16 cellular contexts compared by ENCODE assay signal in genomic region chr6:116365743-116366142, GRCh38. TPM values are rescaled to one million over a fixed set of nuclear protein-coding genes. Genes with fewer than 3 reads are reported as not detected.
DNase-seq lines count a peak whose midpoint lies in the region; ATAC-seq and TF ChIP-seq lines count a peak whose summit lies in the region.
"Had no signal": no experiment of that assay in that cellular context is flagged by ENCODE, and none has a peak within 500 bp of the region (broad histone marks: within the 10 kb centered on the region; RNA-seq: fewer than 3 reads in every experiment).

No MANE protein-coding gene starts in this region.

- H3K4me1 ChIP-seq in breast epithelium (peaks cover 0 to 4% of the 10 kb centered on the region in 2 donors), mammary epithelial cell (ENCODE audit: insufficient read depth, low read length) (peaks cover 39% of the 10 kb centered on the region)

- peak; percentile 42 for DNase-seq in MCF 10A (ENCODE audit: unreplicated experiment)
- DNase-seq in breast epithelium (ENCODE audit: low spot score in 2 of 2), result no peak
- peak; percentile 73 for DNase-seq in mammary epithelial cell
- peak; percentile 44 for DNase-seq in epithelial cell of prostate (ENCODE audit: low read depth, low spot score)
- DNase-seq in NCI-H1417 (lab: John Stamatoyannopoulos, UW), result no peak
- no peak for DNase-seq in stimulated activated CD4-positive, alpha-beta T cell treated with anti-CD3 and anti-CD28 coated beads, Interleukin-2, amount 100 ng/mL, for 24 hours
- no peak for DNase-seq in activated naive CD4-positive, alpha-beta T cell treated with anti-CD3 and anti-CD28 coated beads, Interleukin-2, amount 10 ng/mL, durations not matched to agents 7 days and 5 days
- no peak for DNase-seq in activated CD8-positive, alpha-beta memory T cell treated with anti-CD3 and anti-CD28 coated beads, Interleukin-2, amount 10 ng/mL, durations not matched to agents 7 days and 5 days
- DNase-seq: 8988T; CD4-positive, alpha-beta memory T cell; DMS79 treated with DMSO at 0.1 percent for 48 hours; GF-D8; H9 had no signal

- no peaks in the 10 kb centered on the region for H3K27me3 Mint-ChIP-seq in MCF 10A (ENCODE audit: insufficient read depth, unreplicated experiment)
- H3K27me3 Mint-ChIP-seq in activated naive CD4-positive, alpha-beta T cell treated with anti-CD3 and anti-CD28 coated beads, Interleukin-2, amount 10 ng/mL, durations not matched to agents 7 days and 5 days, result peaks cover 21% of the 10 kb centered on the region
- H3K27me3 Mint-ChIP-seq in activated CD8-positive, alpha-beta memory T cell treated with anti-CD3 and anti-CD28 coated beads, Interleukin-2, amount 10 ng/mL, durations not matched to agents 7 days and 5 days, result peaks cover 6% of the 10 kb centered on the region
- H3K27me3 Mint-ChIP-seq: CD4-positive, alpha-beta memory T cell had no signal

- H3K27me3 ChIP-seq in breast epithelium, result no peaks in the 10 kb centered on the region
- H3K27me3 ChIP-seq in mammary epithelial cell (ENCODE audit: insufficient read depth, low read length), result no peaks in the 10 kb centered on the region
- H3K27me3 ChIP-seq: BLaER1 had no signal

- H2AFZ ChIP-seq in mammary epithelial cell (ENCODE audit: low read depth, low read length), result peak overlapping the region; percentile 50

- no TSS peak for BruUV-seq in MCF 10A (replicated peaks; lab: Mats Ljungman, UMichigan)
- BruUV-seq in mammary epithelial cell (replicated peaks; lab: Mats Ljungman, UMichigan), result no TSS peak

- peak overlapping the region; percentile 60 for H3K4me2 ChIP-seq in mammary epithelial cell (ENCODE audit: insufficient read depth, low read depth, low read length)
- H3K4me2 ChIP-seq: BLaER1 had no signal

- no peaks in the 10 kb centered on the region for H3K9me3 Mint-ChIP-seq in MCF 10A (ENCODE audit: unreplicated experiment)
- H3K9me3 Mint-ChIP-seq in activated naive CD4-positive, alpha-beta T cell treated with anti-CD3 and anti-CD28 coated beads, Interleukin-2, amount 10 ng/mL, durations not matched to agents 7 days and 5 days, result no peaks in the 10 kb centered on the region
- no peaks in the 10 kb centered on the region for H3K9me3 Mint-ChIP-seq in activated CD8-positive, alpha-beta memory T cell treated with anti-CD3 and anti-CD28 coated beads, Interleukin-2, amount 10 ng/mL, durations not matched to agents 7 days and 5 days (ENCODE audit: low read depth)
- H3K9me3 Mint-ChIP-seq: CD4-positive, alpha-beta memory T cell; H9 had no signal

- in situ Hi-C loops in mammary epithelial cell (cut with MboI; ENCODE audit: low sequenced_read_pairs in 2 of 2), result no loop called here

- CTCF ChIA-PET in MCF 10A (lab: Yijun Ruan, JAX) (interaction anchor here (0.7 to 0.8 kb wide), 2 partner anchors 37 to 78 kb away, joined by 3 read pairs; no protein-coding TSS in a partner anchor), mammary epithelial cell (lab: Charles Lee; ENCODE audit: low non-redundant PET) (no interaction called here)
- CTCF ChIA-PET in activated naive CD4-positive, alpha-beta T cell treated with anti-CD3 and anti-CD28 coated beads, Interleukin-2, amount 10 ng/mL, durations not matched to agents 7 days and 5 days (lab: Charles Lee), result no interaction called here
- CTCF ChIA-PET in activated CD8-positive, alpha-beta memory T cell treated with anti-CD3 and anti-CD28 coated beads, Interleukin-2, amount 10 ng/mL, durations not matched to agents 7 days and 5 days (lab: Charles Lee), result no interaction called here

- H3K4me3 ChIP-seq in breast epithelium (no peak overlapping the region), mammary epithelial cell (replicated peaks in 1 of 3; ENCODE audit: insufficient read depth in 1 of 3, low read depth in 2 of 3, low read length in 3 of 3) (no peak overlapping the region)
- H3K4me3 ChIP-seq: BLaER1 had no signal

- no peak for TF ChIP-seq CTCF in MCF 10A (IDR thresholded peaks at IDR 0.05; ENCODE audit: unreplicated experiment)
- TF ChIP-seq CTCF in breast epithelium (IDR thresholded peaks at IDR 0.05), result no peak
- no peak for TF ChIP-seq CTCF in mammary epithelial cell (conservative IDR thresholded peaks at IDR 0.05 in 1 of 2, IDR thresholded peaks at IDR 0.05 in 1 of 2; ENCODE audit: extremely low read depth in 1 of 2, insufficient read depth in 1 of 2, low read depth in 1 of 2, low read length in 2 of 2)

- no peak overlapping the region for H3K27ac ChIP-seq in breast epithelium
- H3K27ac ChIP-seq in mammary epithelial cell (ENCODE audit: insufficient read depth, low read depth, low read length), result peak overlapping the region; percentile 61
- H3K27ac ChIP-seq in epithelial cell of prostate, result peak overlapping the region; percentile 88
- H3K27ac ChIP-seq: BLaER1 had no signal

- H3K36me3 ChIP-seq in breast epithelium (no peaks in the 10 kb centered on the region), mammary epithelial cell (ENCODE audit: insufficient read depth, low read length) (no peaks in the 10 kb centered on the region)
- H3K36me3 ChIP-seq: BLaER1 had no signal

- H3K4me3 Mint-ChIP-seq in MCF 10A (ENCODE audit: unreplicated experiment), result no peak overlapping the region
- no peak overlapping the region for H3K4me3 Mint-ChIP-seq in activated naive CD4-positive, alpha-beta T cell treated with anti-CD3 and anti-CD28 coated beads, Interleukin-2, amount 10 ng/mL, durations not matched to agents 7 days and 5 days
- H3K4me3 Mint-ChIP-seq in activated CD8-positive, alpha-beta memory T cell treated with anti-CD3 and anti-CD28 coated beads, Interleukin-2, amount 10 ng/mL, durations not matched to agents 7 days and 5 days, result no peak overlapping the region
- H3K4me3 Mint-ChIP-seq: CD14-positive monocyte; CD4-positive, alpha-beta memory T cell; H9 had no signal

- peaks cover 22% of the 10 kb centered on the region for H3K4me1 Mint-ChIP-seq in MCF 10A (ENCODE audit: insufficient read depth, unreplicated experiment)
- H3K4me1 Mint-ChIP-seq in activated naive CD4-positive, alpha-beta T cell treated with anti-CD3 and anti-CD28 coated beads, Interleukin-2, amount 10 ng/mL, durations not matched to agents 7 days and 5 days, result peaks cover 12% of the 10 kb centered on the region
- H3K4me1 Mint-ChIP-seq in activated CD8-positive, alpha-beta memory T cell treated with anti-CD3 and anti-CD28 coated beads, Interleukin-2, amount 10 ng/mL, durations not matched to agents 7 days and 5 days, result peaks cover 23% of the 10 kb centered on the region

- H3K79me2 ChIP-seq in mammary epithelial cell (ENCODE audit: insufficient read depth, low read length), result peaks cover 29% of the 10 kb centered on the region

- ATAC-seq in activated CD8-positive, alpha-beta memory T cell treated with anti-CD3 and anti-CD28 coated beads, Interleukin-2, amount 10 ng/mL, durations not matched to agents 7 days and 5 days, result no peak
- ATAC-seq: HepG2 had no signal

- TF ChIP-seq POLR2A in breast epithelium (IDR thresholded peaks at IDR 0.05), result no peak

- 20% methylated on average over 2 of the region's 2 CpGs for WGBS in mammary epithelial cell (ENCODE audit: low coverage, missing lambda C conversion rate)

- no peak overlapping the region for H3K9ac ChIP-seq in mammary epithelial cell (ENCODE audit: insufficient read depth, low read length)
- H3K9ac ChIP-seq: BLaER1 had no signal

- H3K9me3 ChIP-seq in breast epithelium, result no peaks in the 10 kb centered on the region
- no peaks in the 10 kb centered on the region for H3K9me3 ChIP-seq in mammary epithelial cell (replicated peaks; ENCODE audit: insufficient read depth, low read length)
- H3K9me3 ChIP-seq: BLaER1 had no signal

- intact Hi-C loops in MCF 10A (cut with micrococcal nuclease), result no loop called here
- intact Hi-C loops in breast epithelium (cut with DNase I; ENCODE audit: low total_unique reads), result no loop called here
- intact Hi-C loops in mammary epithelial cell (cut with micrococcal nuclease), result no loop called here

- dilution Hi-C loops in mammary epithelial cell (cut with HindIII; ENCODE audit: low sequenced_read_pairs), result no loop called here

- POLR2A ChIA-PET in MCF 10A (lab: Yijun Ruan, JAX), result interaction anchor here (0.9 to 7.3 kb wide), 6 partner anchors 10 to 87 kb away, joined by 4 to 135 read pairs (median 6); partner anchors contain the start of gene TSPYL1

- no peaks in the 10 kb centered on the region for H3K36me3 Mint-ChIP-seq in MCF 10A (ENCODE audit: insufficient read depth, unreplicated experiment)
- no peaks in the 10 kb centered on the region for H3K36me3 Mint-ChIP-seq in activated naive CD4-positive, alpha-beta T cell treated with anti-CD3 and anti-CD28 coated beads, Interleukin-2, amount 10 ng/mL, durations not matched to agents 7 days and 5 days
- H3K36me3 Mint-ChIP-seq in activated CD8-positive, alpha-beta memory T cell treated with anti-CD3 and anti-CD28 coated beads, Interleukin-2, amount 10 ng/mL, durations not matched to agents 7 days and 5 days, result peaks cover 1% of the 10 kb centered on the region
- H3K36me3 Mint-ChIP-seq: CD14-positive monocyte had no signal

- no peaks in the 10 kb centered on the region for H4K20me1 ChIP-seq in mammary epithelial cell (ENCODE audit: insufficient read depth, low read length)
- H4K20me1 ChIP-seq: BLaER1 had no signal

- peak overlapping the region; percentile 73 for H3K27ac Mint-ChIP-seq in MCF 10A (ENCODE audit: low read depth, unreplicated experiment)
- H3K27ac Mint-ChIP-seq in activated naive CD4-positive, alpha-beta T cell treated with anti-CD3 and anti-CD28 coated beads, Interleukin-2, amount 10 ng/mL, durations not matched to agents 7 days and 5 days, result no peak overlapping the region
- H3K27ac Mint-ChIP-seq in activated CD8-positive, alpha-beta memory T cell treated with anti-CD3 and anti-CD28 coated beads, Interleukin-2, amount 10 ng/mL, durations not matched to agents 7 days and 5 days, result no peak overlapping the region
- H3K27ac Mint-ChIP-seq: CD4-positive, alpha-beta memory T cell; H9 had no signal

RNA-seq across cellular contexts. Expression of gene DSE, which starts 5.0 kb away (rescaled TPM):
- 66.0 and 86.5 TPM in 2 replicates for total RNA-seq in MCF 10A (2022)
- total RNA-seq in breast epithelium, result 100 to 1,000 TPM in 1 of 3 donors, 10 to 100 TPM in 2; 40.6 to 133 (median 50.9) TPM
- 100 to 1,000 TPM; 116 to 175 TPM for total RNA-seq in mammary epithelial cell
- 66.9 TPM for polyA plus RNA-seq in mammary epithelial cell
- polyA minus RNA-seq in mammary epithelial cell, result 137 TPM
- 1 to 10 TPM; 5.7 to 7.1 TPM for total RNA-seq in activated CD8-positive, alpha-beta memory T cell treated with anti-CD3 and anti-CD28 coated beads, Interleukin-2, amount 10 ng/mL, durations not matched to agents 7 days and 5 days

Comparison
In these comparisons a context has a peak if more than half of its experiments do, and no peak if none do; other contexts are left out.
1. DNase-seq: peak in MCF 10A (single experiment), mammary epithelial cell (single experiment) and epithelial cell of prostate (single experiment); none in breast epithelium (0 of 2), NCI-H1417 (0 of 3), stimulated activated CD4-positive, alpha-beta T cell treated with anti-CD3 and anti-CD28 coated beads, Interleukin-2, amount 100 ng/mL, for 24 hours (0 of 2), activated naive CD4-positive, alpha-beta T cell treated with anti-CD3 and anti-CD28 coated beads, Interleukin-2, amount 10 ng/mL, durations not matched to agents 7 days and 5 days (single experiment) and activated CD8-positive, alpha-beta memory T cell treated with anti-CD3 and anti-CD28 coated beads, Interleukin-2, amount 10 ng/mL, durations not matched to agents 7 days and 5 days (single experiment).
2. H3K27ac ChIP-seq: peak in mammary epithelial cell (single experiment) and epithelial cell of prostate (single experiment); none in breast epithelium (0 of 2).